ENCODE assay signal across 1 cellular context in genomic region chr17:82076785-82077591, GRCh38.
TF ChIP-seq lines count a peak whose summit lies in the region.

No MANE protein-coding gene starts in this region.

TF ChIP-seq in HepG2, 621 proteins besides CTCF, POLR2A, EP300 and RAD21 (continued from another document and continues in another):
- TF ChIP-seq BCLAF1 (IDR thresholded peaks at IDR 0.05) (no peak), MAZ (IDR thresholded peaks at IDR 0.05; ENCODE audit: borderline replicate concordance, low read depth, low read length) (no peak), MAZ (CRISPR knock-in tag; IDR thresholded peaks at IDR 0.05; ENCODE audit: low read depth) (peak; percentile 41; the same call in 1 of the 2 replicates), PCBP2 (optimal IDR thresholded peaks at IDR 0.05; ENCODE audit: low read depth, low read length, poor library complexity, severe bottlenecking) (no peak), KAT7 (CRISPR knock-in tag; IDR thresholded peaks at IDR 0.05; ENCODE audit: borderline replicate concordance) (no peak), RBFOX2 (IDR thresholded peaks at IDR 0.05; ENCODE audit: low read depth, low read length) (peak; percentile 88), ZMYM2 (CRISPR knock-in tag; IDR thresholded peaks at IDR 0.05) (no peak), ZNF10 (CRISPR knock-in tag; IDR thresholded peaks at IDR 0.05; ENCODE audit: borderline replicate concordance, low read depth) (no peak), JDP2 (CRISPR knock-in tag; IDR thresholded peaks at IDR 0.05; ENCODE audit: borderline replicate concordance) (no peak), ZNF263 (CRISPR knock-in tag; IDR thresholded peaks at IDR 0.05) (0 out of 2 replicates have a peak, but pooled peaks have one; percentile 22), THYN1 (CRISPR knock-in tag; IDR thresholded peaks at IDR 0.05; ENCODE audit: borderline replicate concordance, low read depth) (no peak), ZNF12 (CRISPR knock-in tag; IDR thresholded peaks at IDR 0.05) (no peak), ZNF557 (CRISPR knock-in tag; IDR thresholded peaks at IDR 0.05) (no peak), ZNF572 (CRISPR knock-in tag; IDR thresholded peaks at IDR 0.05) (peak; percentile 25; the same call in 1 of the 2 replicates), SP5 (CRISPR knock-in tag; IDR thresholded peaks at IDR 0.05; ENCODE audit: borderline replicate concordance, low read depth) (peak; percentile 31; the same call in 1 of the 2 replicates), MIER2 (CRISPR knock-in tag; IDR thresholded peaks at IDR 0.05) (no peak), MATR3 (CRISPR knock-in tag; IDR thresholded peaks at IDR 0.05) (no peak), ZKSCAN1 (IDR thresholded peaks at IDR 0.05; ENCODE audit: low read length) (no peak), MXD4 (CRISPR knock-in tag; IDR thresholded peaks at IDR 0.05) (no peak), ZSCAN22 (CRISPR knock-in tag; IDR thresholded peaks at IDR 0.05) (no peak), SP4 (CRISPR knock-in tag; IDR thresholded peaks at IDR 0.05) (no peak), ZNF274 (CRISPR knock-in tag; IDR thresholded peaks at IDR 0.05) (peak; percentile 7; the same call in 1 of the 2 replicates), NPAS2 (CRISPR knock-in tag; IDR thresholded peaks at IDR 0.05; ENCODE audit: borderline replicate concordance) (no peak), SNAPC4 (CRISPR knock-in tag; IDR thresholded peaks at IDR 0.05) (no peak), PRMT3 (CRISPR knock-in tag; IDR thresholded peaks at IDR 0.05; ENCODE audit: borderline replicate concordance, low read depth) (no peak), ZC3H4 (CRISPR knock-in tag; IDR thresholded peaks at IDR 0.05; ENCODE audit: borderline replicate concordance) (0 out of 2 replicates have a peak, but pooled peaks have one; percentile 61), KDM4B (CRISPR knock-in tag; IDR thresholded peaks at IDR 0.05) (no peak), ZFP1 (CRISPR knock-in tag; IDR thresholded peaks at IDR 0.05) (no peak), ZNF775 (CRISPR knock-in tag; IDR thresholded peaks at IDR 0.05; ENCODE audit: borderline replicate concordance) (no peak), DR1 (CRISPR knock-in tag; IDR thresholded peaks at IDR 0.05) (no peak), ZNF776 (CRISPR knock-in tag; IDR thresholded peaks at IDR 0.05) (no peak; the same call in 1 of the 2 replicates), POLR2G (IDR thresholded peaks at IDR 0.05; ENCODE audit: low read depth, low read length) (peak; percentile 50), ZEB1 (IDR thresholded peaks at IDR 0.05; ENCODE audit: insufficient replicate concordance, low read depth) (peak; percentile 22), ZNF616 (CRISPR knock-in tag; IDR thresholded peaks at IDR 0.05; ENCODE audit: low read depth) (no peak), FOSL1 (CRISPR knock-in tag; IDR thresholded peaks at IDR 0.05; ENCODE audit: borderline replicate concordance) (no peak)
- TF ChIP-seq, protein P1, sequence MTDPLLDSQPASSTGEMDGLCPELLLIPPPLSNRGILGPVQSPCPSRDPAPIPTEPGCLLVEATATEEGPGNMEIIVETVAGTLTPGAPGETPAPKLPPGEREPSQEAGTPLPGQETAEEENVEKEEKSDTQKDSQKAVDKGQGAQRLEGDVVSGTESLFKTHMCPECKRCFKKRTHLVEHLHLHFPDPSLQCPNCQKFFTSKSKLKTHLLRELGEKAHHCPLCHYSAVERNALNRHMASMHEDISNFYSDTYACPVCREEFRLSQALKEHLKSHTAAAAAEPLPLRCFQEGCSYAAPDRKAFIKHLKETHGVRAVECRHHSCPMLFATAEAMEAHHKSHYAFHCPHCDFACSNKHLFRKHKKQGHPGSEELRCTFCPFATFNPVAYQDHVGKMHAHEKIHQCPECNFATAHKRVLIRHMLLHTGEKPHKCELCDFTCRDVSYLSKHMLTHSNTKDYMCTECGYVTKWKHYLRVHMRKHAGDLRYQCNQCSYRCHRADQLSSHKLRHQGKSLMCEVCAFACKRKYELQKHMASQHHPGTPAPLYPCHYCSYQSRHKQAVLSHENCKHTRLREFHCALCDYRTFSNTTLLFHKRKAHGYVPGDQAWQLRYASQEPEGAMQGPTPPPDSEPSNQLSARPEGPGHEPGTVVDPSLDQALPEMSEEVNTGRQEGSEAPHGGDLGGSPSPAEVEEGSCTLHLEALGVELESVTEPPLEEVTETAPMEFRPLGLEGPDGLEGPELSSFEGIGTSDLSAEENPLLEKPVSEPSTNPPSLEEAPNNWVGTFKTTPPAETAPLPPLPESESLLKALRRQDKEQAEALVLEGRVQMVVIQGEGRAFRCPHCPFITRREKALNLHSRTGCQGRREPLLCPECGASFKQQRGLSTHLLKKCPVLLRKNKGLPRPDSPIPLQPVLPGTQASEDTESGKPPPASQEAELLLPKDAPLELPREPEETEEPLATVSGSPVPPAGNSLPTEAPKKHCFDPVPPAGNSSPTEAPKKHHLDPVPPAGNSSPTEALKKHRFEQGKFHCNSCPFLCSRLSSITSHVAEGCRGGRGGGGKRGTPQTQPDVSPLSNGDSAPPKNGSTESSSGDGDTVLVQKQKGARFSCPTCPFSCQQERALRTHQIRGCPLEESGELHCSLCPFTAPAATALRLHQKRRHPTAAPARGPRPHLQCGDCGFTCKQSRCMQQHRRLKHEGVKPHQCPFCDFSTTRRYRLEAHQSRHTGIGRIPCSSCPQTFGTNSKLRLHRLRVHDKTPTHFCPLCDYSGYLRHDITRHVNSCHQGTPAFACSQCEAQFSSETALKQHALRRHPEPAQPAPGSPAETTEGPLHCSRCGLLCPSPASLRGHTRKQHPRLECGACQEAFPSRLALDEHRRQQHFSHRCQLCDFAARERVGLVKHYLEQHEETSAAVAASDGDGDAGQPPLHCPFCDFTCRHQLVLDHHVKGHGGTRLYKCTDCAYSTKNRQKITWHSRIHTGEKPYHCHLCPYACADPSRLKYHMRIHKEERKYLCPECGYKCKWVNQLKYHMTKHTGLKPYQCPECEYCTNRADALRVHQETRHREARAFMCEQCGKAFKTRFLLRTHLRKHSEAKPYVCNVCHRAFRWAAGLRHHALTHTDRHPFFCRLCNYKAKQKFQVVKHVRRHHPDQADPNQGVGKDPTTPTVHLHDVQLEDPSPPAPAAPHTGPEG (CRISPR knock-in tag; IDR thresholded peaks at IDR 0.05) = no peak
- TF ChIP-seq, protein P2, sequence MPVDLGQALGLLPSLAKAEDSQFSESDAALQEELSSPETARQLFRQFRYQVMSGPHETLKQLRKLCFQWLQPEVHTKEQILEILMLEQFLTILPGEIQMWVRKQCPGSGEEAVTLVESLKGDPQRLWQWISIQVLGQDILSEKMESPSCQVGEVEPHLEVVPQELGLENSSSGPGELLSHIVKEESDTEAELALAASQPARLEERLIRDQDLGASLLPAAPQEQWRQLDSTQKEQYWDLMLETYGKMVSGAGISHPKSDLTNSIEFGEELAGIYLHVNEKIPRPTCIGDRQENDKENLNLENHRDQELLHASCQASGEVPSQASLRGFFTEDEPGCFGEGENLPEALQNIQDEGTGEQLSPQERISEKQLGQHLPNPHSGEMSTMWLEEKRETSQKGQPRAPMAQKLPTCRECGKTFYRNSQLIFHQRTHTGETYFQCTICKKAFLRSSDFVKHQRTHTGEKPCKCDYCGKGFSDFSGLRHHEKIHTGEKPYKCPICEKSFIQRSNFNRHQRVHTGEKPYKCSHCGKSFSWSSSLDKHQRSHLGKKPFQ (CRISPR knock-in tag; IDR thresholded peaks at IDR 0.05; ENCODE audit: insufficient replicate concordance) = peak; percentile 19
- TF ChIP-seq, protein P3, sequence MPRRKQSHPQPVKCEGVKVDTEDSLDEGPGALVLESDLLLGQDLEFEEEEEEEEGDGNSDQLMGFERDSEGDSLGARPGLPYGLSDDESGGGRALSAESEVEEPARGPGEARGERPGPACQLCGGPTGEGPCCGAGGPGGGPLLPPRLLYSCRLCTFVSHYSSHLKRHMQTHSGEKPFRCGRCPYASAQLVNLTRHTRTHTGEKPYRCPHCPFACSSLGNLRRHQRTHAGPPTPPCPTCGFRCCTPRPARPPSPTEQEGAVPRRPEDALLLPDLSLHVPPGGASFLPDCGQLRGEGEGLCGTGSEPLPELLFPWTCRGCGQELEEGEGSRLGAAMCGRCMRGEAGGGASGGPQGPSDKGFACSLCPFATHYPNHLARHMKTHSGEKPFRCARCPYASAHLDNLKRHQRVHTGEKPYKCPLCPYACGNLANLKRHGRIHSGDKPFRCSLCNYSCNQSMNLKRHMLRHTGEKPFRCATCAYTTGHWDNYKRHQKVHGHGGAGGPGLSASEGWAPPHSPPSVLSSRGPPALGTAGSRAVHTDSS (CRISPR knock-in tag; conservative IDR thresholded peaks at IDR 0.05) = no peak
- TF ChIP-seq, protein P4, sequence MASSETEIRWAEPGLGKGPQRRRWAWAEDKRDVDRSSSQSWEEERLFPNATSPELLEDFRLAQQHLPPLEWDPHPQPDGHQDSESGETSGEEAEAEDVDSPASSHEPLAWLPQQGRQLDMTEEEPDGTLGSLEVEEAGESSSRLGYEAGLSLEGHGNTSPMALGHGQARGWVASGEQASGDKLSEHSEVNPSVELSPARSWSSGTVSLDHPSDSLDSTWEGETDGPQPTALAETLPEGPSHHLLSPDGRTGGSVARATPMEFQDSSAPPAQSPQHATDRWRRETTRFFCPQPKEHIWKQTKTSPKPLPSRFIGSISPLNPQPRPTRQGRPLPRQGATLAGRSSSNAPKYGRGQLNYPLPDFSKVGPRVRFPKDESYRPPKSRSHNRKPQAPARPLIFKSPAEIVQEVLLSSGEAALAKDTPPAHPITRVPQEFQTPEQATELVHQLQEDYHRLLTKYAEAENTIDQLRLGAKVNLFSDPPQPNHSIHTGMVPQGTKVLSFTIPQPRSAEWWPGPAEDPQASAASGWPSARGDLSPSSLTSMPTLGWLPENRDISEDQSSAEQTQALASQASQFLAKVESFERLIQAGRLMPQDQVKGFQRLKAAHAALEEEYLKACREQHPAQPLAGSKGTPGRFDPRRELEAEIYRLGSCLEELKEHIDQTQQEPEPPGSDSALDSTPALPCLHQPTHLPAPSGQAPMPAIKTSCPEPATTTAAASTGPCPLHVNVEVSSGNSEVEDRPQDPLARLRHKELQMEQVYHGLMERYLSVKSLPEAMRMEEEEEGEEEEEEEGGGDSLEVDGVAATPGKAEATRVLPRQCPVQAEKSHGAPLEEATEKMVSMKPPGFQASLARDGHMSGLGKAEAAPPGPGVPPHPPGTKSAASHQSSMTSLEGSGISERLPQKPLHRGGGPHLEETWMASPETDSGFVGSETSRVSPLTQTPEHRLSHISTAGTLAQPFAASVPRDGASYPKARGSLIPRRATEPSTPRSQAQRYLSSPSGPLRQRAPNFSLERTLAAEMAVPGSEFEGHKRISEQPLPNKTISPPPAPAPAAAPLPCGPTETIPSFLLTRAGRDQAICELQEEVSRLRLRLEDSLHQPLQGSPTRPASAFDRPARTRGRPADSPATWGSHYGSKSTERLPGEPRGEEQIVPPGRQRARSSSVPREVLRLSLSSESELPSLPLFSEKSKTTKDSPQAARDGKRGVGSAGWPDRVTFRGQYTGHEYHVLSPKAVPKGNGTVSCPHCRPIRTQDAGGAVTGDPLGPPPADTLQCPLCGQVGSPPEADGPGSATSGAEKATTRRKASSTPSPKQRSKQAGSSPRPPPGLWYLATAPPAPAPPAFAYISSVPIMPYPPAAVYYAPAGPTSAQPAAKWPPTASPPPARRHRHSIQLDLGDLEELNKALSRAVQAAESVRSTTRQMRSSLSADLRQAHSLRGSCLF (CRISPR knock-in tag; IDR thresholded peaks at IDR 0.05; ENCODE audit: borderline replicate concordance) = no peak
